ENCODE assay signal across 8 cellular contexts in the genomic region with DNA sequence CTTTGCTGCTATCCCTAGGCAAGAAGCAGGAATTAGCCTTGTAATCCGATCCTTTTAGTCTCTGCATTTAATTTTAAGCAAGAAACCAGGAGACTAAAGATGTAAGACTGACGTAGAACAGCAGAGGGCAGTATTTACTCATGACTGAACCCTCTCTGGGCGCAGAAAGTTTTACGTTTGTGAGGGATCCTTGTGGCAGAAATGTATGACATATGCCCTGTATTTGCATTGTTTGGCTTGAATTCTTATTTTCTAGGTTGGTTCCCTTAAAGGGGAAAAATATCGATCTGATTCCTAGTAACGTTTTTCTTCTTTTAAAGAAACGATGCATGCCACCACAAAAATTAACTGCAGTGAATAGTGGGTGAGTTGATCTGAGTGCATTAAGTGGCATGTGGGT. TPM values are rescaled to one million over a fixed set of nuclear protein-coding genes. Genes with fewer than 3 reads are reported as not detected.
A peak's percentile ranks its signal among the peaks of the same experiment; 100 is the strongest.
DNase-seq lines count a peak whose midpoint lies in the region; ATAC-seq and TF ChIP-seq lines count a peak whose summit lies in the region.

No MANE protein-coding gene starts in this region.

- ATAC-seq in GM18861 (IDR thresholded peaks at IDR 0.05; ENCODE audit: unreplicated experiment) (peak; percentile 73), HG03095 (IDR thresholded peaks at IDR 0.05; ENCODE audit: unreplicated experiment) (peak; percentile 55), GM21526 (IDR thresholded peaks at IDR 0.05; ENCODE audit: low FRiP score, unreplicated experiment) (no peak)

- no CpG with 5 or more reads among the region's 7 CpGs for WGBS in neuronal stem cell (ENCODE audit: extremely low coverage in 2 of 2, insufficient read length in 2 of 2, insufficient replicate concordance in 1 of 2), 2 donors

- no peak overlapping the region for H2BK12ac ChIP-seq in neuronal stem cell (ENCODE audit: low read length)

- H2BK15ac ChIP-seq in neuronal stem cell (ENCODE audit: low read length), result no peak overlapping the region

- DNase-seq in CMK (ENCODE audit: low read depth) (peak; percentile 52), NCI-H2107 (lab: John Stamatoyannopoulos, UW) (peak; percentile 0), T1000 (lab: John Stamatoyannopoulos, UW) (peak; percentile 7), fibroblast of lung (ENCODE audit: low read depth in 2 of 2) (peak; percentile 78 to 95), neuronal stem cell (ENCODE audit: low spot score) (peak; percentile 89)

- peak; percentile 78 to 84 for TF ChIP-seq CTCF in fibroblast of lung (conservative IDR thresholded peaks at IDR 0.05 in 1 of 2, IDR thresholded peaks at IDR 0.05 in 1 of 2; ENCODE audit: low read depth in 1 of 2, low read length in 2 of 2)

- H4K20me1 ChIP-seq in fibroblast of lung (ENCODE audit: control insufficient read depth, extremely low read depth, insufficient read depth, low read length), result no peaks in the 10 kb centered on the region

- H3K27ac ChIP-seq in fibroblast of lung (ENCODE audit: insufficient read depth, low read length), result no peak overlapping the region
- H3K27ac ChIP-seq in neuronal stem cell (replicated peaks; ENCODE audit: low read length), result no peak overlapping the region

- H3K9ac ChIP-seq in fibroblast of lung (ENCODE audit: insufficient read depth, low read length) (no peak overlapping the region), neuronal stem cell (ENCODE audit: low read depth, low read length, poor library complexity) (no peak overlapping the region)

- no peak overlapping the region for H2BK5ac ChIP-seq in neuronal stem cell (ENCODE audit: low read length)

- peaks cover 3% of the 10 kb centered on the region for H3K79me1 ChIP-seq in neuronal stem cell (ENCODE audit: low read depth, low read length)

- no peak overlapping the region for H4K91ac ChIP-seq in neuronal stem cell (ENCODE audit: low read depth, low read length, poor library complexity)

- no peak overlapping the region for H3K4me3 ChIP-seq in fibroblast of lung (replicated peaks in 1 of 4; ENCODE audit: control extremely low read depth in 1 of 4, insufficient read depth in 1 of 4, low read depth in 3 of 4, low read length in 4 of 4)
- H3K4me3 ChIP-seq in neuronal stem cell (ENCODE audit: low read length in 2 of 2), result peak overlapping the region in 1 of 2 donors; percentile 83

- H3K18ac ChIP-seq in neuronal stem cell (ENCODE audit: low read length), result no peak overlapping the region

- H3K4ac ChIP-seq in neuronal stem cell (ENCODE audit: low read length), result no peak overlapping the region

- no peak overlapping the region for H3K4me2 ChIP-seq in fibroblast of lung (ENCODE audit: extremely low read depth, insufficient read depth, low read length)
- no peak overlapping the region for H3K4me2 ChIP-seq in neuronal stem cell (ENCODE audit: insufficient read depth, low read length, poor library complexity, severe bottlenecking)

- no peaks in the 10 kb centered on the region for H3K9me3 ChIP-seq in fibroblast of lung (ENCODE audit: control insufficient read depth, insufficient read depth, low read depth, low read length)
- peaks cover 0 to 18% of the 10 kb centered on the region in 2 donors for H3K9me3 ChIP-seq in neuronal stem cell (replicated peaks in 1 of 2; ENCODE audit: control insufficient read depth in 2 of 2, insufficient read depth in 1 of 2, low read depth in 1 of 2, low read length in 2 of 2)

- H3K14ac ChIP-seq in neuronal stem cell (ENCODE audit: low read length), result no peak overlapping the region

- H2AK5ac ChIP-seq in neuronal stem cell (ENCODE audit: low read depth, low read length), result no peak overlapping the region

- H3K4me1 ChIP-seq in fibroblast of lung (ENCODE audit: control insufficient read depth, extremely low read depth, insufficient read depth, low read length) (peaks cover 6% of the 10 kb centered on the region), neuronal stem cell (ENCODE audit: control insufficient read depth in 2 of 2, insufficient read depth in 1 of 2, low read depth in 1 of 2, low read length in 2 of 2) (peaks cover 2 to 6% of the 10 kb centered on the region in 2 donors)

- H3K27me3 ChIP-seq in fibroblast of lung (ENCODE audit: control insufficient read depth, insufficient read depth, low read length) (no peaks in the 10 kb centered on the region), neuronal stem cell (ENCODE audit: control insufficient read depth in 3 of 3, insufficient read depth in 3 of 3, low read depth in 1 of 3, low read length in 3 of 3) (peaks cover 0 to 12% (median 0%) of the 10 kb centered on the region in 3 experiments)

- H3K36me3 ChIP-seq in fibroblast of lung (ENCODE audit: control insufficient read depth, insufficient read depth, low read length) (no peaks in the 10 kb centered on the region), neuronal stem cell (replicated peaks in 1 of 2; ENCODE audit: control insufficient read depth in 2 of 2, insufficient read depth in 2 of 2, low read length in 2 of 2) (peaks cover 0 to 17% of the 10 kb centered on the region in 2 donors)

- no peak overlapping the region for H4K8ac ChIP-seq in neuronal stem cell (ENCODE audit: low read depth, low read length)

- H2BK120ac ChIP-seq in neuronal stem cell (ENCODE audit: low read depth, low read length), result no peak overlapping the region

- H3K23ac ChIP-seq in neuronal stem cell (ENCODE audit: low read depth, low read length, poor library complexity), result no peak overlapping the region

- H2AFZ ChIP-seq in fibroblast of lung (ENCODE audit: low read length) (no peak overlapping the region), neuronal stem cell (ENCODE audit: low read length) (peak overlapping the region; percentile 98)

- peaks cover 14% of the 10 kb centered on the region for H3K79me2 ChIP-seq in fibroblast of lung (ENCODE audit: control insufficient read depth, insufficient read depth, low read length)

RNA-seq across cellular contexts. Expression of a gene that starts 1.3 kb away (rescaled TPM):
- total RNA-seq in fibroblast of lung, result 9.0 and 17.8 TPM in 2 replicates
- polyA plus RNA-seq in fibroblast of lung, result 7.4 and 10.8 TPM in 2 replicates
- polyA plus RNA-seq in fibroblast of lung (2012), result 3.4 and 6.2 TPM in 2 replicates
- 14.8 and 16.7 TPM in 2 replicates for polyA minus RNA-seq in fibroblast of lung (ENCODE audit: low replicate concordance)
- polyA plus RNA-seq in neuronal stem cell (2013, experiment 1 of 2), result 1.1 TPM
- 1.1 TPM for polyA plus RNA-seq in neuronal stem cell (2013, experiment 2 of 2)

Comparison
In these comparisons a context has a peak if more than half of its experiments do, and no peak if none do; other contexts are left out.
1. DNase-seq: peak in every context shown above with its lines; median percentile 89 in neuronal stem cell; 86 in fibroblast of lung; 52 in CMK; 7 in T1000; 0 in NCI-H2107.